In the genomic region with DNA sequence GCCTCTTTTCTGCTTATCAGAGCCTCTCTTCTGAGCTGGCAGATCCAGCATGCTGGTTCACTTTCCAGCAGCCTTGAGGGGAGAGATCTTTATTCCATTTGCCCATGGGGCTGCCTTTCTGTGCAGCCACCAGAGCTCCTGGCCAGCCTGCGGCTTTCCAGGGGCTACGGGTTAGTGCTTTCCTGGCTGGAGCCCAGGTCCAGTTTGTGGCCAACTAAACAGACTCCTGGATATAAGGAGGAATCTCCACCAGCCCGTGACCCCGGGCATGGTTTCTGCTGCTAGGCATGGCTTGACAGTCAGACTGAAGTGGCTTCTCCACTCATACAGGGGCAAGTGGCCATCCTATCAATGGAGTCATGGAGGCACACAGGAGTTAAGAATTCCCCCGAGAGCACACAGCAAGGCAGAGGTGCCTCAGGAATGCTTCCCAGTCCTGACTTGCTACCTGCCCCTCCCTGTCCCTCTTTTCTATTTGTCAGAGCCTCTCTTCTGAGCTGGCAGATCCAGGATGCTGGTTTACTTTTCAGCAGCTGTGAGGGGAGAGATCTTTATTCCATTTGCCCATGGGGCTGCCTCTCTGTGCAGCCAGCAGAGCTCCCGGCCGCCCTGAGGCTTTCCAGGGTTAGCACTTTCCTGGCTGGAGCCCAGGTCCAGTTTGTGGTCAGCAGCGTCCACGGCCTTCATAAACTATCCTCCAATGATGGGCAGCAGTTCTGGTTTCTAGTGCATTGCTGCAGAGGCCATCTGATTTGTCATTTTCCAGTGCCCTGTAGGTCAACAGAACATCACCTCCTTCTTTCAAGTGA, we compare ENCODE assay signal across 16 cellular contexts. TPM values are rescaled to one million over a fixed set of nuclear protein-coding genes. Genes with fewer than 3 reads are reported as not detected.
DNase-seq lines count a peak whose midpoint lies in the region; ATAC-seq, FAIRE-seq and TF ChIP-seq lines count a peak whose summit lies in the region.
"Had no signal": no experiment of that assay in that cellular context is flagged by ENCODE, and none has a peak within 500 bp of the region (broad histone marks: within the 10 kb centered on the region; RNA-seq: fewer than 3 reads in every experiment).

No MANE protein-coding gene starts in this region.

- no peak for TF ChIP-seq POLR2A in gastroesophageal sphincter (IDR thresholded peaks at IDR 0.05)

- H3K27me3 ChIP-seq in BE2C (no peaks in the 10 kb centered on the region), gastroesophageal sphincter (no peaks in the 10 kb centered on the region)
- H3K27me3 ChIP-seq: MG63 had no signal

- no peak for ATAC-seq in gastroesophageal sphincter
- ATAC-seq: activated CD8-positive, alpha-beta T cell treated with anti-CD3 and anti-CD28 coated beads, Interleukin-2, amount 10 ng/mL, durations not matched to agents 7 days and 5 days; left colon; stimulated activated naive CD8-positive, alpha-beta T cell treated with anti-CD3 and anti-CD28 coated beads, Interleukin-15, amount 100 ng/mL, for 72 hours had no signal

- TF ChIP-seq EP300 in gastroesophageal sphincter (IDR thresholded peaks at IDR 0.05), result no peak

- H3K27ac ChIP-seq in gastroesophageal sphincter, result peak overlapping the region; percentile 43 to 90 (median 88)
- H3K27ac ChIP-seq: skin epidermis had no signal

- FAIRE-seq in RCC 7860 (lab: Jason Lieb, UNC), result peak; percentile 96
- FAIRE-seq: astrocyte had no signal

- peaks cover 8% of the 10 kb centered on the region for H3K4me1 ChIP-seq in BE2C
- H3K4me1 ChIP-seq in gastroesophageal sphincter, result peaks cover 7 to 88% (median 32%) of the 10 kb centered on the region in 3 donors

- TF ChIP-seq CTCF in BE2C (IDR thresholded peaks at IDR 0.05; ENCODE audit: low read depth, low read length), result no peak
- no peak for TF ChIP-seq CTCF in gastroesophageal sphincter (IDR thresholded peaks at IDR 0.05)

- no peaks in the 10 kb centered on the region; the same call in 1 of the 2 replicates for H3K9me3 ChIP-seq in BE2C
- H3K9me3 ChIP-seq in gastroesophageal sphincter, result peaks cover 0 to 13% (median 0%) of the 10 kb centered on the region in 3 donors
- H3K9me3 ChIP-seq: MG63 had no signal

- WGBS in gastroesophageal sphincter (ENCODE audit: low coverage in 1 of 2), 2 donors, result 17% methylated on average over 3 of the region's 9 CpGs; no CpG with 5 or more reads in 1 of the 2 donors

- no peaks in the 10 kb centered on the region for H3K36me3 ChIP-seq in BE2C
- H3K36me3 ChIP-seq in gastroesophageal sphincter, result peaks cover 0 to 14% of the 10 kb centered on the region in 2 donors
- H3K36me3 ChIP-seq: MG63 had no signal

- H3K4me3 ChIP-seq in BE2C (ENCODE audit: low read depth, low read length) (no peak overlapping the region), gastroesophageal sphincter (no peak overlapping the region)
- H3K4me3 ChIP-seq: MG63, skin epidermis had no signal

- DNase-seq in BE2C (peak; percentile 82), RCC 7860 (ENCODE audit: low spot score) (peak; percentile 86), renal cortical epithelial cell (ENCODE audit: low read depth) (peak; percentile 88), iPS-NIHi7 (ENCODE audit: extremely low spot score) (no peak), hippocampal formation (lab: John Stamatoyannopoulos, UW) (no peak), DMS153 (lab: John Stamatoyannopoulos, UW) (no peak)
- no peak for DNase-seq in activated effector memory CD4-positive, alpha-beta T cell treated with Interleukin-2 at 50 U/mL for 16 hours
- DNase-seq: activated CD8-positive, alpha-beta T cell treated with anti-CD3 and anti-CD28 coated beads, Interleukin-2, amount 10 ng/mL, durations not matched to agents 7 days and 5 days; Calu3; effector CD4-positive, alpha-beta T cell; MG63; stimulated activated naive CD8-positive, alpha-beta T cell treated with anti-CD3 and anti-CD28 coated beads, Interleukin-15, amount 100 ng/mL, for 72 hours had no signal

RNA-seq across cellular contexts. Expression of a gene that starts 35.9 kb away (rescaled TPM):
- polyA plus RNA-seq in BE2C (2012; ENCODE audit: insufficient read depth, insufficient read length, low read depth), result 69.9 TPM
- total RNA-seq in gastroesophageal sphincter (10 to 100 TPM; 51.9 to 66.7 (median 58.1) TPM), renal cortical epithelial cell (56.6 and 63.0 TPM in 2 replicates)

Comparison
In these comparisons a context has a peak if more than half of its experiments do, and no peak if none do; other contexts are left out.
1. DNase-seq: peak in BE2C (single experiment), RCC 7860 (single experiment) and renal cortical epithelial cell (single experiment); none in activated effector memory CD4-positive, alpha-beta T cell treated with Interleukin-2 at 50 U/mL for 16 hours (single experiment), iPS-NIHi7 (single experiment), hippocampal formation (0 of 2) and DMS153 (single experiment).